ENCODE assay signal across 27 cellular contexts in genomic region chr1:6621429-6622391, GRCh38. TPM values are rescaled to one million over a fixed set of nuclear protein-coding genes. Genes with fewer than 3 reads are reported as not detected.
DNase-seq lines count a peak whose midpoint lies in the region; ATAC-seq, FAIRE-seq and TF ChIP-seq lines count a peak whose summit lies in the region.
"Had no signal": no experiment of that assay in that cellular context is flagged by ENCODE, and none has a peak within 500 bp of the region (broad histone marks: within the 10 kb centered on the region; RNA-seq: fewer than 3 reads in every experiment).

No MANE protein-coding gene starts in this region.

- H3K27ac Mint-ChIP-seq in endodermal cell, result peak overlapping the region; percentile 64
- H3K27ac Mint-ChIP-seq: activated CD8-positive, alpha-beta memory T cell treated with anti-CD3 and anti-CD28 coated beads, Interleukin-2, amount 10 ng/mL, durations not matched to agents 7 days and 5 days had no signal

- H3K9ac ChIP-seq in liver (ENCODE audit: low read depth in 1 of 2, low read length in 2 of 2) (no peak overlapping the region), HepG2 (ENCODE audit: insufficient read depth, low read depth, low read length) (no peak overlapping the region), endodermal cell (ENCODE audit: extremely low read depth, low read length, poor library complexity, severe bottlenecking) (no peak overlapping the region), neuronal stem cell (ENCODE audit: low read depth, low read length, poor library complexity) (no peak overlapping the region)

- no peak overlapping the region for H3K4ac ChIP-seq in neuronal stem cell (ENCODE audit: low read length)

- H3K9me3 Mint-ChIP-seq in endodermal cell, result peaks cover 4% of the 10 kb centered on the region

- no peaks in the 10 kb centered on the region; the same call in 1 of the 2 replicates for H4K20me1 ChIP-seq in HepG2 (ENCODE audit: insufficient read depth, low read length)

- H3K4me3 ChIP-seq in liver (ENCODE audit: low read depth in 1 of 3, low read length in 3 of 3) (no peak overlapping the region), HepG2 (replicated peaks in 1 of 3; ENCODE audit: insufficient read depth in 1 of 3, low read depth in 2 of 3, low read length in 3 of 3) (no peak overlapping the region), endodermal cell (ENCODE audit: low read length) (no peak overlapping the region), neuronal stem cell (ENCODE audit: low read length in 2 of 2) (no peak overlapping the region)
- H3K4me3 ChIP-seq: adrenal gland; BLaER1 treated with 17β-estradiol and CSF1 and Interleukin-3, amounts not matched to agents 10 nM and 100 nM; body of pancreas; PC-9; psoas muscle; stomach; transverse colon had no signal

- no peak for ATAC-seq in HepG2
- ATAC-seq: activated CD8-positive, alpha-beta memory T cell treated with anti-CD3 and anti-CD28 coated beads, Interleukin-2, amount 10 ng/mL, durations not matched to agents 7 days and 5 days; body of pancreas; psoas muscle had no signal

- no peak overlapping the region for H2BK12ac ChIP-seq in neuronal stem cell (ENCODE audit: low read length)

- DNase-seq in HepG2 (ENCODE audit: low spot score) (no peak), endodermal cell (no peak), neuronal stem cell (ENCODE audit: low spot score) (no peak), NCI-H748 treated with DMSO at 0.1 percent for 48 hours (lab: John Stamatoyannopoulos, UW) (no peak), activated gamma-delta T cell treated with Interleukin-2 at 50 U/mL for 16 hours (no peak), hippocampal formation (lab: John Stamatoyannopoulos, UW) (no peak), NCI-H1436 treated with DMSO at 0.1 percent for 48 hours (lab: John Stamatoyannopoulos, UW) (no peak)
- DNase-seq: activated CD4-positive, alpha-beta T cell treated with anti-CD3 and anti-CD28 coated beads, Interleukin-2, amount 50 U/mL, for 1 hour; activated CD8-positive, alpha-beta memory T cell treated with anti-CD3 and anti-CD28 coated beads, Interleukin-2, amount 10 ng/mL, durations not matched to agents 7 days and 5 days; activated naive CD4-positive, alpha-beta T cell; activated T-cell treated with anti-CD3 and anti-CD28 coated beads, Interleukin-2, amount 50 U/mL, for 48 hours; adrenal gland; body of pancreas; COR-L47; DMS79 treated with DMSO at 0.1 percent for 48 hours; glutamatergic neuron; NCI-H1436; PC-9; psoas muscle; SHP77 treated with DMSO at 0.1 percent for 48 hours; stomach; SW 1271; T-helper 9 cell; transverse colon had no signal

- H3K4me3 Mint-ChIP-seq in endodermal cell, result no peak overlapping the region
- H3K4me3 Mint-ChIP-seq: activated CD8-positive, alpha-beta memory T cell treated with anti-CD3 and anti-CD28 coated beads, Interleukin-2, amount 10 ng/mL, durations not matched to agents 7 days and 5 days had no signal

- H2AK5ac ChIP-seq in neuronal stem cell (ENCODE audit: low read depth, low read length), result no peak overlapping the region

- H3K36me3 Mint-ChIP-seq in endodermal cell (ENCODE audit: low read depth), result peaks cover 61% of the 10 kb centered on the region

- H3K36me3 ChIP-seq in liver (ENCODE audit: control insufficient read depth in 4 of 4, insufficient read depth in 3 of 4, low read depth in 1 of 4, low read length in 3 of 4) (peaks cover 1 to 7% (median 5%) of the 10 kb centered on the region in 4 donors), HepG2 (replicated peaks in 1 of 2; ENCODE audit: control insufficient read depth in 1 of 2, insufficient read depth in 2 of 2, low read length in 2 of 2) (peaks cover 20 to 61% of the 10 kb centered on the region in 2 experiments; a peak in 4 of 5 replicates), endodermal cell (ENCODE audit: control insufficient read depth, insufficient read depth, low read length) (peaks cover 75% of the 10 kb centered on the region), neuronal stem cell (replicated peaks in 1 of 2; ENCODE audit: control insufficient read depth in 2 of 2, insufficient read depth in 2 of 2, low read length in 2 of 2) (peaks cover 43 to 86% of the 10 kb centered on the region in 2 donors)

- no peaks in the 10 kb centered on the region for H3K27me3 Mint-ChIP-seq in endodermal cell (ENCODE audit: insufficient read depth)
- H3K27me3 Mint-ChIP-seq: activated CD8-positive, alpha-beta memory T cell treated with anti-CD3 and anti-CD28 coated beads, Interleukin-2, amount 10 ng/mL, durations not matched to agents 7 days and 5 days had no signal

- H3K4me1 Mint-ChIP-seq in endodermal cell, result no peaks in the 10 kb centered on the region

- H3K79me1 ChIP-seq in neuronal stem cell (ENCODE audit: low read depth, low read length), result peaks cover 20% of the 10 kb centered on the region

- no peak for TF ChIP-seq POLR2A in HepG2 (IDR thresholded peaks at IDR 0.05; ENCODE audit: insufficient read depth in 1 of 2, low read depth in 2 of 2, low read length in 2 of 2)

- 56% methylated on average over 41 of the region's 41 CpGs for WGBS in liver
- 94% methylated on average over 40 of the region's 41 CpGs for WGBS in HepG2 (ENCODE audit: low lambda C conversion rate)
- WGBS in endodermal cell (ENCODE audit: insufficient coverage in 1 of 2, insufficient read length in 1 of 2), 2 experiments, result 92 to 95% methylated on average over 33 to 41 of the region's 41 CpGs
- no CpG with 5 or more reads among the region's 41 CpGs for WGBS in neuronal stem cell (ENCODE audit: extremely low coverage in 2 of 2, insufficient read length in 2 of 2, insufficient replicate concordance in 1 of 2), 2 donors

- H2BK15ac ChIP-seq in neuronal stem cell (ENCODE audit: low read length), result no peak overlapping the region

- H3K14ac ChIP-seq in neuronal stem cell (ENCODE audit: low read length), result no peak overlapping the region

- H3K4me2 ChIP-seq in HepG2 (ENCODE audit: low read depth, low read length), result no peak overlapping the region
- H3K4me2 ChIP-seq in neuronal stem cell (ENCODE audit: insufficient read depth, low read length, poor library complexity, severe bottlenecking), result no peak overlapping the region
- H3K4me2 ChIP-seq: BLaER1 treated with 17β-estradiol and CSF1 and Interleukin-3, amounts not matched to agents 10 nM and 100 nM; PC-9 had no signal

- no peak for TF ChIP-seq EP300 in HepG2 (IDR thresholded peaks at IDR 0.05; ENCODE audit: low read depth in 2 of 2, low read length in 2 of 2)
- TF ChIP-seq EP300 in HepG2 (CRISPR knock-in tag; IDR thresholded peaks at IDR 0.05; ENCODE audit: borderline replicate concordance), result no peak

- no peaks in the 10 kb centered on the region for H3K9me3 ChIP-seq in liver (ENCODE audit: control insufficient read depth in 4 of 4, low read length in 3 of 4)
- no peaks in the 10 kb centered on the region for H3K9me3 ChIP-seq in HepG2 (ENCODE audit: low read length)
- no peaks in the 10 kb centered on the region for H3K9me3 ChIP-seq in endodermal cell (ENCODE audit: control insufficient read depth, low read length)
- H3K9me3 ChIP-seq in neuronal stem cell (replicated peaks in 1 of 2; ENCODE audit: control insufficient read depth in 2 of 2, insufficient read depth in 1 of 2, low read depth in 1 of 2, low read length in 2 of 2), result peaks cover 0 to 2% of the 10 kb centered on the region in 2 donors
- H3K9me3 ChIP-seq: adrenal gland; BLaER1 treated with 17β-estradiol and CSF1 and Interleukin-3, amounts not matched to agents 10 nM and 100 nM; body of pancreas; psoas muscle; stomach; transverse colon had no signal

- intact Hi-C loops in HepG2 (cut with micrococcal nuclease; ENCODE audit: unreplicated experiment), result no loop called here

- no peak overlapping the region for H3K18ac ChIP-seq in neuronal stem cell (ENCODE audit: low read length)

- H3K4me1 ChIP-seq in liver (ENCODE audit: control insufficient read depth in 4 of 4, insufficient read depth in 4 of 4, low read length in 3 of 4) (peaks cover 6 to 52% (median 39%) of the 10 kb centered on the region in 4 donors), HepG2 (ENCODE audit: insufficient read depth, low read length) (peaks cover 28% of the 10 kb centered on the region), endodermal cell (ENCODE audit: control insufficient read depth, insufficient read depth, low read length) (no peaks in the 10 kb centered on the region), neuronal stem cell (ENCODE audit: control insufficient read depth in 2 of 2, insufficient read depth in 1 of 2, low read depth in 1 of 2, low read length in 2 of 2) (peaks cover 5 to 8% of the 10 kb centered on the region in 2 donors)

- H3K79me2 ChIP-seq in HepG2 (ENCODE audit: insufficient read depth, low read length), result peaks cover 32% of the 10 kb centered on the region

- H2BK5ac ChIP-seq in neuronal stem cell (ENCODE audit: low read length), result no peak overlapping the region

- H2AFZ ChIP-seq in HepG2 (ENCODE audit: low read length), result no peak overlapping the region
- H2AFZ ChIP-seq in neuronal stem cell (ENCODE audit: low read length), result no peak overlapping the region
- H2AFZ ChIP-seq: PC-9 had no signal

- H4K8ac ChIP-seq in neuronal stem cell (ENCODE audit: low read depth, low read length), result no peak overlapping the region

- no peak overlapping the region for H4K91ac ChIP-seq in neuronal stem cell (ENCODE audit: low read depth, low read length, poor library complexity)

- TF ChIP-seq RAD21 in liver (IDR thresholded peaks at IDR 0.05) (no peak), HepG2 (CRISPR knock-in tag; IDR thresholded peaks at IDR 0.05) (no peak)

- no peaks in the 10 kb centered on the region for H3K27me3 ChIP-seq in liver (ENCODE audit: control insufficient read depth in 4 of 4, insufficient read depth in 4 of 4, low read length in 3 of 4)
- no peaks in the 10 kb centered on the region; a peak in 1 of 5 replicates for H3K27me3 ChIP-seq in HepG2 (ENCODE audit: control insufficient read depth in 1 of 2, insufficient read depth in 2 of 2, low read length in 2 of 2)
- no peaks in the 10 kb centered on the region for H3K27me3 ChIP-seq in endodermal cell (ENCODE audit: control insufficient read depth, insufficient read depth, low read length, poor library complexity, severe bottlenecking)
- H3K27me3 ChIP-seq in neuronal stem cell (ENCODE audit: control insufficient read depth in 3 of 3, insufficient read depth in 3 of 3, low read depth in 1 of 3, low read length in 3 of 3), result peaks cover 0 to 2% (median 0%) of the 10 kb centered on the region in 3 experiments
- H3K27me3 ChIP-seq: adrenal gland; BLaER1 treated with 17β-estradiol and CSF1 and Interleukin-3, amounts not matched to agents 10 nM and 100 nM; body of pancreas; stomach; transverse colon had no signal

- TF ChIP-seq CTCF in liver (IDR thresholded peaks at IDR 0.05; ENCODE audit: low read depth, low read length, missing input control) (no peak), HepG2 (CRISPR knock-in tag; IDR thresholded peaks at IDR 0.05) (no peak), endodermal cell (conservative IDR thresholded peaks at IDR 0.05) (no peak)

- no peak overlapping the region for H2BK120ac ChIP-seq in neuronal stem cell (ENCODE audit: low read depth, low read length)

- BruUV-seq in HepG2 (replicated peaks; lab: Mats Ljungman, UMichigan), result no TSS peak

- in situ Hi-C loops in HepG2 (cut with HindIII; ENCODE audit: extremely low pct_ligation_motif_present, low pct_unique_long_range_greater_than_20kb), result no loop called here

- CTCF ChIA-PET in HepG2 (lab: Yijun Ruan, JAX; ENCODE audit: low intra/inter-chr PET ratio, low total read pairs), result no interaction called here

- no peak for FAIRE-seq in HepG2 (lab: Jason Lieb, UNC)

- H3K27ac ChIP-seq in liver (ENCODE audit: low read depth in 1 of 2, low read length in 2 of 2), result peak overlapping the region; percentile 8 to 52
- H3K27ac ChIP-seq in HepG2 (ENCODE audit: extremely low read length, insufficient read depth, low read length), result no peak overlapping the region
- no peak overlapping the region for H3K27ac ChIP-seq in endodermal cell (ENCODE audit: low read depth, low read length)
- no peak overlapping the region for H3K27ac ChIP-seq in neuronal stem cell (replicated peaks; ENCODE audit: low read length)
- H3K27ac ChIP-seq: BLaER1 treated with 17β-estradiol and CSF1 and Interleukin-3, amounts not matched to agents 10 nM and 100 nM; body of pancreas; epithelial cell of prostate; PC-9; psoas muscle; transverse colon had no signal

- POLR2A ChIA-PET in HepG2 (lab: Yijun Ruan, JAX), result interaction anchor here (1.6 kb wide), 1 partner anchor 163 kb away, joined by 3 read pairs; no protein-coding TSS in a partner anchor

- peak overlapping the region; percentile 68 for H3K23ac ChIP-seq in neuronal stem cell (ENCODE audit: low read depth, low read length, poor library complexity)

RNA-seq across cellular contexts. Expression of gene THAP3, which starts 3.0 kb away (rescaled TPM):
- total RNA-seq in liver, result 1 to 10 TPM; 7.2 to 8.7 TPM
- 10 to 100 TPM in 1 of 2 donors, 1 to 10 TPM in 1; 8.4 to 10.2 TPM for polyA plus RNA-seq in liver
- 14.9 and 15.0 TPM in 2 replicates for total RNA-seq in HepG2 (2016; rRNA removed; fragmentation: Illumina TruSeq; extraction: Trizol)
- total RNA-seq in HepG2 (2016; cell fraction: cytosol; rRNA removed; fragmentation: Illumina TruSeq; extraction: Trizol; ENCODE audit: low read depth), result 9.0 and 9.7 TPM in 2 replicates
- total RNA-seq in HepG2 (2016; cell fraction: insoluble cytoplasmic fraction; rRNA removed; fragmentation: Illumina TruSeq; extraction: Trizol), result 15.7 and 15.9 TPM in 2 replicates
- total RNA-seq in HepG2 (2016; cell fraction: membrane; rRNA removed; fragmentation: Illumina TruSeq; extraction: Trizol), result 12.2 and 13.1 TPM in 2 replicates
- 12.6 and 13.1 TPM in 2 replicates for total RNA-seq in HepG2 (2016; cell fraction: nucleus; rRNA removed; fragmentation: Illumina TruSeq; extraction: Trizol)
- 10.3 and 12.1 TPM in 2 replicates for polyA plus RNA-seq in HepG2 (2011; rRNA removed)
- polyA plus RNA-seq in HepG2 (2011; cell fraction: cytosol; rRNA removed), result 7.0 and 10.7 TPM in 2 replicates
- polyA plus RNA-seq in HepG2 (2011; cell fraction: nucleus; rRNA removed), result 24.3 and 30.1 TPM in 2 replicates
- 8.1 and 8.4 TPM in 2 replicates for polyA plus RNA-seq in HepG2 (2012)
- polyA plus RNA-seq in HepG2 (2016; cell fraction: cytosol; fragmentation: Illumina TruSeq; extraction: Trizol; ENCODE audit: low read depth), result 4.4 and 4.8 TPM in 2 replicates
- polyA plus RNA-seq in HepG2 (2016; cell fraction: insoluble cytoplasmic fraction; fragmentation: Illumina TruSeq; extraction: Trizol; ENCODE audit: low read depth), result 11.7 and 12.3 TPM in 2 replicates
- 5.1 and 6.0 TPM in 2 replicates for polyA plus RNA-seq in HepG2 (2016; cell fraction: membrane; fragmentation: Illumina TruSeq; extraction: Trizol; ENCODE audit: low read depth)
- 24.7 and 27.0 TPM in 2 replicates for polyA plus RNA-seq in HepG2 (2016; cell fraction: nucleus; fragmentation: Illumina TruSeq; extraction: Trizol; ENCODE audit: insufficient read depth, low read depth)
- 17.1 and 18.0 TPM in 2 replicates for polyA minus RNA-seq in HepG2 (2011; rRNA and poly(A)+ RNA removed; ENCODE audit: low replicate concordance)
- polyA minus RNA-seq in HepG2 (2011; cell fraction: cytosol; rRNA and poly(A)+ RNA removed), result 3.2 and 4.4 TPM in 2 replicates
- polyA minus RNA-seq in HepG2 (2011; cell fraction: nucleus; rRNA and poly(A)+ RNA removed), result 8.4 and 9.4 TPM in 2 replicates
- total RNA-seq in endodermal cell, result 10 to 100 TPM; 13.0 to 22.4 TPM
- polyA plus RNA-seq in endodermal cell (2013, experiment 1 of 2), result 26.7 TPM
- polyA plus RNA-seq in endodermal cell (2013, experiment 2 of 2), result 23.5 TPM
- 25.4 TPM for polyA plus RNA-seq in neuronal stem cell (2013, experiment 1 of 2)
- 26.7 TPM for polyA plus RNA-seq in neuronal stem cell (2013, experiment 2 of 2)

RNA-seq across cellular contexts. Expression of gene PHF13, which starts 8.2 kb away (rescaled TPM):
- 1 to 10 TPM; 4.1 to 8.7 TPM for total RNA-seq in liver
- polyA plus RNA-seq in liver, result 1 to 10 TPM; 1.4 to 3.5 TPM
- total RNA-seq in HepG2 (2016; rRNA removed; fragmentation: Illumina TruSeq; extraction: Trizol), result 7.4 and 8.4 TPM in 2 replicates
- total RNA-seq in HepG2 (2016; cell fraction: cytosol; rRNA removed; fragmentation: Illumina TruSeq; extraction: Trizol; ENCODE audit: low read depth), result 1.8 TPM in 2 replicates
- total RNA-seq in HepG2 (2016; cell fraction: insoluble cytoplasmic fraction; rRNA removed; fragmentation: Illumina TruSeq; extraction: Trizol), result 7.7 and 8.2 TPM in 2 replicates
- 5.3 and 5.8 TPM in 2 replicates for total RNA-seq in HepG2 (2016; cell fraction: membrane; rRNA removed; fragmentation: Illumina TruSeq; extraction: Trizol)
- 8.5 and 10.6 TPM in 2 replicates for total RNA-seq in HepG2 (2016; cell fraction: nucleus; rRNA removed; fragmentation: Illumina TruSeq; extraction: Trizol)
- 4.7 and 6.1 TPM in 2 replicates for polyA plus RNA-seq in HepG2 (2011; rRNA removed)
- 3.7 and 4.9 TPM in 2 replicates for polyA plus RNA-seq in HepG2 (2011; cell fraction: cytosol; rRNA removed)
- 9.9 and 12.6 TPM in 2 replicates for polyA plus RNA-seq in HepG2 (2011; cell fraction: nucleus; rRNA removed)
- 15.6 and 16.1 TPM in 2 replicates for polyA plus RNA-seq in HepG2 (2012)
- 0.83 and 0.97 TPM in 2 replicates for polyA plus RNA-seq in HepG2 (2016; cell fraction: cytosol; fragmentation: Illumina TruSeq; extraction: Trizol; ENCODE audit: low read depth)
- polyA plus RNA-seq in HepG2 (2016; cell fraction: insoluble cytoplasmic fraction; fragmentation: Illumina TruSeq; extraction: Trizol; ENCODE audit: low read depth), result 9.5 and 10.6 TPM in 2 replicates
- polyA plus RNA-seq in HepG2 (2016; cell fraction: membrane; fragmentation: Illumina TruSeq; extraction: Trizol; ENCODE audit: low read depth), result 2.9 and 3.0 TPM in 2 replicates
- 19.2 and 19.9 TPM in 2 replicates for polyA plus RNA-seq in HepG2 (2016; cell fraction: nucleus; fragmentation: Illumina TruSeq; extraction: Trizol; ENCODE audit: insufficient read depth, low read depth)
- polyA minus RNA-seq in HepG2 (2011; rRNA and poly(A)+ RNA removed; ENCODE audit: low replicate concordance), result 2.6 and 5.3 TPM in 2 replicates
- polyA minus RNA-seq in HepG2 (2011; cell fraction: cytosol; rRNA and poly(A)+ RNA removed), result 4.9 and 7.5 TPM in 2 replicates
- polyA minus RNA-seq in HepG2 (2011; cell fraction: nucleus; rRNA and poly(A)+ RNA removed), result 4.2 and 4.7 TPM in 2 replicates
- 10 to 100 TPM; 36.9 to 47.8 TPM for total RNA-seq in endodermal cell
- polyA plus RNA-seq in endodermal cell (2013, experiment 1 of 2), result 27.3 TPM
- polyA plus RNA-seq in endodermal cell (2013, experiment 2 of 2), result 25.9 TPM
- polyA plus RNA-seq in neuronal stem cell (2013, experiment 1 of 2), result 25.0 TPM
- 25.4 TPM for polyA plus RNA-seq in neuronal stem cell (2013, experiment 2 of 2)

RNA-seq across cellular contexts. Expression of gene KLHL21, which starts 19.0 kb away (rescaled TPM):
- total RNA-seq in liver (10 to 100 TPM; 20.8 to 30.4 TPM), HepG2 (2016; rRNA removed; fragmentation: Illumina TruSeq; extraction: Trizol) (20.9 and 25.0 TPM in 2 replicates), endodermal cell (10 to 100 TPM; 10.9 to 13.2 TPM)
- polyA plus RNA-seq in liver (10 to 100 TPM in 1 of 2 donors, 1 to 10 TPM in 1; 8.7 to 12.4 TPM), HepG2 (2011; rRNA removed) (14.8 and 19.9 TPM in 2 replicates)
- 4.1 and 5.1 TPM in 2 replicates for total RNA-seq in HepG2 (2016; cell fraction: cytosol; rRNA removed; fragmentation: Illumina TruSeq; extraction: Trizol; ENCODE audit: low read depth)
- 16.6 and 24.3 TPM in 2 replicates for total RNA-seq in HepG2 (2016; cell fraction: insoluble cytoplasmic fraction; rRNA removed; fragmentation: Illumina TruSeq; extraction: Trizol)
- total RNA-seq in HepG2 (2016; cell fraction: membrane; rRNA removed; fragmentation: Illumina TruSeq; extraction: Trizol), result 11.5 and 11.6 TPM in 2 replicates
- total RNA-seq in HepG2 (2016; cell fraction: nucleus; rRNA removed; fragmentation: Illumina TruSeq; extraction: Trizol), result 22.1 and 26.1 TPM in 2 replicates
- polyA plus RNA-seq in HepG2 (2011; cell fraction: cytosol; rRNA removed), result 10.9 and 14.4 TPM in 2 replicates
- polyA plus RNA-seq in HepG2 (2011; cell fraction: nucleus; rRNA removed), result 95.0 and 99.0 TPM in 2 replicates
- polyA plus RNA-seq in HepG2 (2012), result 13.7 and 34.6 TPM in 2 replicates
- polyA plus RNA-seq in HepG2 (2016; cell fraction: cytosol; fragmentation: Illumina TruSeq; extraction: Trizol; ENCODE audit: low read depth), result 2.2 and 2.8 TPM in 2 replicates
- 14.0 and 18.0 TPM in 2 replicates for polyA plus RNA-seq in HepG2 (2016; cell fraction: insoluble cytoplasmic fraction; fragmentation: Illumina TruSeq; extraction: Trizol; ENCODE audit: low read depth)
- 4.8 and 5.2 TPM in 2 replicates for polyA plus RNA-seq in HepG2 (2016; cell fraction: membrane; fragmentation: Illumina TruSeq; extraction: Trizol; ENCODE audit: low read depth)
- polyA plus RNA-seq in HepG2 (2016; cell fraction: nucleus; fragmentation: Illumina TruSeq; extraction: Trizol; ENCODE audit: insufficient read depth, low read depth), result 41.5 and 42.6 TPM in 2 replicates
- polyA minus RNA-seq in HepG2 (2011; rRNA and poly(A)+ RNA removed; ENCODE audit: low replicate concordance), result 28.3 and 69.9 TPM in 2 replicates
- 21.0 and 26.5 TPM in 2 replicates for polyA minus RNA-seq in HepG2 (2011; cell fraction: cytosol; rRNA and poly(A)+ RNA removed)
- 34.2 and 40.8 TPM in 2 replicates for polyA minus RNA-seq in HepG2 (2011; cell fraction: nucleus; rRNA and poly(A)+ RNA removed)
- 8.8 TPM for polyA plus RNA-seq in endodermal cell (2013, experiment 1 of 2)
- polyA plus RNA-seq in endodermal cell (2013, experiment 2 of 2), result 7.9 TPM
- polyA plus RNA-seq in neuronal stem cell (2013, experiment 1 of 2), result 4.7 TPM
- 4.8 TPM for polyA plus RNA-seq in neuronal stem cell (2013, experiment 2 of 2)

RNA-seq across cellular contexts. Expression of gene ZBTB48, which starts 41.9 kb away (rescaled TPM):
- total RNA-seq in liver (10 to 100 TPM in 1 of 2 donors, 1 to 10 TPM in 1; 8.3 to 18.1 TPM), HepG2 (2016; rRNA removed; fragmentation: Illumina TruSeq; extraction: Trizol) (13.8 and 17.1 TPM in 2 replicates), endodermal cell (10 to 100 TPM; 28.2 to 31.0 TPM)
- polyA plus RNA-seq in liver (10 to 100 TPM in 1 of 2 donors, 1 to 10 TPM in 1; 9.4 to 16.8 TPM), HepG2 (2011; rRNA removed) (13.0 and 18.1 TPM in 2 replicates)
- 5.0 and 5.2 TPM in 2 replicates for total RNA-seq in HepG2 (2016; cell fraction: cytosol; rRNA removed; fragmentation: Illumina TruSeq; extraction: Trizol; ENCODE audit: low read depth)
- 8.3 and 21.5 TPM in 2 replicates for total RNA-seq in HepG2 (2016; cell fraction: insoluble cytoplasmic fraction; rRNA removed; fragmentation: Illumina TruSeq; extraction: Trizol)
- 5.7 and 8.8 TPM in 2 replicates for total RNA-seq in HepG2 (2016; cell fraction: membrane; rRNA removed; fragmentation: Illumina TruSeq; extraction: Trizol)
- total RNA-seq in HepG2 (2016; cell fraction: nucleus; rRNA removed; fragmentation: Illumina TruSeq; extraction: Trizol), result 17.3 and 20.3 TPM in 2 replicates
- polyA plus RNA-seq in HepG2 (2011; cell fraction: cytosol; rRNA removed), result 10.2 and 13.3 TPM in 2 replicates
- 62.4 and 69.3 TPM in 2 replicates for polyA plus RNA-seq in HepG2 (2011; cell fraction: nucleus; rRNA removed)
- polyA plus RNA-seq in HepG2 (2012), result 9.9 and 13.5 TPM in 2 replicates
- polyA plus RNA-seq in HepG2 (2016; cell fraction: cytosol; fragmentation: Illumina TruSeq; extraction: Trizol; ENCODE audit: low read depth), result 3.7 and 4.2 TPM in 2 replicates
- polyA plus RNA-seq in HepG2 (2016; cell fraction: insoluble cytoplasmic fraction; fragmentation: Illumina TruSeq; extraction: Trizol; ENCODE audit: low read depth), result 7.6 TPM in 2 replicates
- 5.0 and 5.6 TPM in 2 replicates for polyA plus RNA-seq in HepG2 (2016; cell fraction: membrane; fragmentation: Illumina TruSeq; extraction: Trizol; ENCODE audit: low read depth)
- 44.7 and 51.5 TPM in 2 replicates for polyA plus RNA-seq in HepG2 (2016; cell fraction: nucleus; fragmentation: Illumina TruSeq; extraction: Trizol; ENCODE audit: insufficient read depth, low read depth)
- polyA minus RNA-seq in HepG2 (2011; rRNA and poly(A)+ RNA removed; ENCODE audit: low replicate concordance), result 30.6 and 46.1 TPM in 2 replicates
- 4.3 and 8.8 TPM in 2 replicates for polyA minus RNA-seq in HepG2 (2011; cell fraction: cytosol; rRNA and poly(A)+ RNA removed)
- 18.5 and 19.6 TPM in 2 replicates for polyA minus RNA-seq in HepG2 (2011; cell fraction: nucleus; rRNA and poly(A)+ RNA removed)
- polyA plus RNA-seq in endodermal cell (2013, experiment 1 of 2), result 22.8 TPM
- polyA plus RNA-seq in endodermal cell (2013, experiment 2 of 2), result 22.7 TPM
- 18.4 TPM for polyA plus RNA-seq in neuronal stem cell (2013, experiment 1 of 2)
- polyA plus RNA-seq in neuronal stem cell (2013, experiment 2 of 2), result 16.7 TPM

Comparison
In these comparisons a context has a peak if more than half of its experiments do, and no peak if none do; other contexts are left out.
1. H3K27ac ChIP-seq: peak in liver (2 of 2); none in HepG2 (single experiment), endodermal cell (single experiment) and neuronal stem cell (single experiment).